10 cellular contexts compared by ENCODE assay signal in the genomic region with DNA sequence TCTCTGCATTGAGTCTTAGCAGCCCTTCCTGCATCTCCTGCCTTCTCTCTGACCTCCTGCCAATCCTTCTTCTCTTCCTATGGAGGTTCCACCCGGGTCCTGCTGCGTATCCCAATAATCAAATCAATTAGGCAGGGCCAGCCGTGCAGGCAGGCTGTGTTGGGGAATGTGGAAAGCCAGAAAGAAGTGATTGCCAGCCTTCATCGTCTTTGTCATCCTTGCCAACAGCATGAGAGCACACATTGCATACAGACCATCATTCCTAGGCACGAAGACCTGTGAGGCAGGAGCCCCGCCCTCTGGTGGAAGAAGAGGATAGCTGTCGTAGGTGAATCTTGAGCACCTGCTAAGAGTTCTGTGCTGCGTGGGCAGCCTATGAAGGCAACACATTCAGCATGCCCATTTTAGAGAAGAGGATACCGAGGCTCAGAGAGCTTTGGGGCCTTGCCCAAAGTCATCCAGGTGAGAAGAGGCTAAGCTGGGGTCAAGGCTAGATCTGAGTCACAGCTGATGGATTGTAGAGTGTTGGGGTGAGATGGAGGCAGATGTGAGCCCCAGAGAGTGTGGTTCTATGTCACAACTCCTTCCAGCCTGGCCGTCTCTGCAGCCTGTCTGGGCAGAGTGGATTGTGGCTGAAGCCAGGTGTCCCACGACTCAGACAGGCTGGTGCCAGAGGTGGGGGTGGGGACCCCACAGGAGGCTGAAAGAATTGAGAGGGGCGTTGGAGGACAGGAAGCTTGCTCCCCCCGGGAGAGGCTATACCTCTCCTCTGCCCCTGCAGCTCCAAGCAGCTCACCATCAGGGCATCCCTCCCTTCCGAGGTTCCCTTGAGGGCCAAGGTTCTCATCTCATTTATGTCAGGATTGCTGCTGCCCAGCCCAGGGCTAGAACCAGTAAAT. TPM values are rescaled to one million over a fixed set of nuclear protein-coding genes. Genes with fewer than 3 reads are reported as not detected.
DNase-seq lines count a peak whose midpoint lies in the region; ATAC-seq, FAIRE-seq and TF ChIP-seq lines count a peak whose summit lies in the region.
"Had no signal": no experiment of that assay in that cellular context is flagged by ENCODE, and none has a peak within 500 bp of the region (broad histone marks: within the 10 kb centered on the region; RNA-seq: fewer than 3 reads in every experiment).

No MANE protein-coding gene starts in this region.

- CTCF ChIA-PET in Panc1 (lab: Charles Lee), result no interaction called here

- intact Hi-C loops in Panc1 (cut with micrococcal nuclease; ENCODE audit: unreplicated experiment), result no loop called here

- no peak for DNase-seq in D721Med (ENCODE audit: insufficient read length, low spot score)
- no peak for DNase-seq in Panc1 (ENCODE audit: low read depth, low spot score)
- DNase-seq in iPS DF 19.7 (ENCODE audit: low read depth, low spot score), result peak; percentile 25
- no peak for DNase-seq in nephron progenitor cell
- no peak for DNase-seq in NOMO-1 treated with DMSO at 0.1 percent for 48 hours (lab: John Stamatoyannopoulos, UW; ENCODE audit: unreplicated experiment)
- DNase-seq in NCI-H1930 (lab: John Stamatoyannopoulos, UW), result no peak
- DNase-seq: psoas muscle, T-cell had no signal

- peaks cover 33% of the 10 kb centered on the region for H3K36me3 Mint-ChIP-seq in nephron progenitor cell (ENCODE audit: low read depth)

- FAIRE-seq in D721Med (lab: Jason Lieb, UNC), result no peak

- H3K27ac ChIP-seq in Panc1 (ENCODE audit: low read length), result no peak overlapping the region
- H3K27ac ChIP-seq: psoas muscle had no signal

- no peaks in the 10 kb centered on the region; the same call in 1 of the 2 replicates for H3K4me1 ChIP-seq in Panc1 (ENCODE audit: control insufficient read depth, insufficient read depth, low read length)
- H3K4me1 ChIP-seq: psoas muscle had no signal

- H3K36me3 ChIP-seq in Panc1 (ENCODE audit: control insufficient read depth, insufficient read depth, low read length), result no peaks in the 10 kb centered on the region

- H3K4me3 ChIP-seq in Panc1 (ENCODE audit: low read depth in 2 of 2, low read length in 2 of 2), result no peak overlapping the region
- H3K4me3 ChIP-seq: psoas muscle had no signal

- H3K4me3 Mint-ChIP-seq in nephron progenitor cell, result no peak overlapping the region
- H3K4me3 Mint-ChIP-seq: T-cell had no signal

- H3K9me3 Mint-ChIP-seq in nephron progenitor cell, result no peaks in the 10 kb centered on the region
- H3K9me3 Mint-ChIP-seq: T-cell had no signal

- H3K27me3 ChIP-seq in Panc1 (ENCODE audit: control insufficient read depth, insufficient read depth, low read length), result no peaks in the 10 kb centered on the region

- POLR2A ChIA-PET in Panc1 (lab: Charles Lee), result no interaction called here

- peaks cover 6% of the 10 kb centered on the region for H3K27me3 Mint-ChIP-seq in nephron progenitor cell (ENCODE audit: low read depth, poor library complexity)

- H3K9me3 ChIP-seq in Panc1 (ENCODE audit: control insufficient read depth, insufficient read depth, low read depth, low read length), result no peaks in the 10 kb centered on the region
- H3K9me3 ChIP-seq: psoas muscle had no signal

- no TSS peak for BruUV-seq in Panc1 (replicated peaks; lab: Mats Ljungman, UMichigan)

- H3K27ac Mint-ChIP-seq in nephron progenitor cell, result no peak overlapping the region
- H3K27ac Mint-ChIP-seq: T-cell had no signal

- peak; percentile 45 for ATAC-seq in GM18867 (IDR thresholded peaks at IDR 0.05; ENCODE audit: unreplicated experiment)
- 0 out of 2 replicates have a peak, but pooled peaks have one; percentile 57 for ATAC-seq in Panc1
- ATAC-seq in HG02970 (IDR thresholded peaks at IDR 0.05; ENCODE audit: low FRiP score, unreplicated experiment), result no peak
- ATAC-seq: T-cell had no signal

- TF ChIP-seq CTCF in D721Med (IDR thresholded peaks at IDR 0.05; ENCODE audit: insufficient read depth, missing control alignments) (peak; percentile 26), Panc1 (IDR thresholded peaks at IDR 0.05) (peak; percentile 48), nephron progenitor cell (IDR thresholded peaks at IDR 0.05) (no peak)

- H3K4me1 Mint-ChIP-seq in nephron progenitor cell, result peaks cover 40% of the 10 kb centered on the region

- in situ Hi-C loops in Panc1 (cut with HindIII; ENCODE audit: low pct_unique_long_range_greater_than_20kb, low sequenced_read_pairs), result no loop called here

RNA-seq across cellular contexts. Expression of a gene that starts 12.7 kb away (rescaled TPM):
- 23.0 TPM for total RNA-seq in Panc1 (2021; ENCODE audit: unreplicated experiment)
- polyA plus RNA-seq in Panc1 (2012; ENCODE audit: insufficient read length), result 10.8 TPM
